Comparison of ENCODE assay signal across 13 cellular contexts in genomic region chr9:132026932-132027585, GRCh38. TPM values are rescaled to one million over a fixed set of nuclear protein-coding genes. Genes with fewer than 3 reads are reported as not detected.
DNase-seq lines count a peak whose midpoint lies in the region; TF ChIP-seq lines count a peak whose summit lies in the region.
"Had no signal": no experiment of that assay in that cellular context is flagged by ENCODE, and none has a peak within 500 bp of the region (broad histone marks: within the 10 kb centered on the region; RNA-seq: fewer than 3 reads in every experiment).

No MANE protein-coding gene starts in this region.

- DNase-seq in ELR (ENCODE audit: low read depth) (peak; percentile 97), PC-9 (peak; percentile 48 to 80), chondrocyte (ENCODE audit: low spot score) (no peak), mesendoderm (peak; percentile 90), inferior parietal cortex (ENCODE audit: extremely low spot score) (no peak), NCI-H748 (lab: John Stamatoyannopoulos, UW; ENCODE audit: unreplicated experiment) (no peak), NCI-H446 treated with DMSO at 0.1 percent for 48 hours (lab: John Stamatoyannopoulos, UW) (no peak), KBM-7 (no peak)
- DNase-seq: body of pancreas, Calu3, gastrocnemius medialis had no signal

- no peaks in the 10 kb centered on the region for H3K9me2 ChIP-seq in PC-9 (ENCODE audit: insufficient read depth)

- H3K36me3 ChIP-seq in PC-9 (ENCODE audit: low read depth), result no peaks in the 10 kb centered on the region
- H3K36me3 ChIP-seq in mesendoderm (ENCODE audit: control insufficient read depth, insufficient read depth, low read length), result no peaks in the 10 kb centered on the region
- H3K36me3 ChIP-seq: gastrocnemius medialis, suprapubic skin had no signal

- H3K9me3 Mint-ChIP-seq in chondrocyte (ENCODE audit: low read depth), result no peaks in the 10 kb centered on the region

- H3K27ac Mint-ChIP-seq in chondrocyte (ENCODE audit: unreplicated experiment), result peak overlapping the region; percentile 89
- H3K27ac Mint-ChIP-seq: progenitor cell of endocrine pancreas had no signal

- H3K4me1 ChIP-seq in PC-9 (replicated peaks; ENCODE audit: insufficient read depth), result peaks cover 34% of the 10 kb centered on the region
- H3K4me1 ChIP-seq in mesendoderm (ENCODE audit: control insufficient read depth, low read depth, low read length), result peaks cover 7% of the 10 kb centered on the region

- H3F3A ChIP-seq in PC-9 (ENCODE audit: insufficient read depth, low read depth), result 0 out of 2 replicates have a peak, but pooled peaks cover 5% of the 10 kb centered on the region

- H3K36me3 Mint-ChIP-seq in chondrocyte (ENCODE audit: low read depth), result no peaks in the 10 kb centered on the region

- H3K56ac ChIP-seq in mesendoderm (ENCODE audit: low read length), result no peak overlapping the region

- H3K23ac ChIP-seq in mesendoderm (ENCODE audit: low read length), result no peak overlapping the region

- H3K27me3 ChIP-seq in PC-9 (ENCODE audit: insufficient read depth, low read depth) (no peaks in the 10 kb centered on the region), mesendoderm (ENCODE audit: insufficient read depth, low read length, poor library complexity) (no peaks in the 10 kb centered on the region)
- H3K27me3 ChIP-seq: body of pancreas, gastrocnemius medialis, suprapubic skin had no signal

- H2BK5ac ChIP-seq in mesendoderm (ENCODE audit: low read length), result no peak overlapping the region

- no TSS peak for BruUV-seq in PC-9 (replicated peaks; lab: Mats Ljungman, UMichigan)

- H3K18ac ChIP-seq in mesendoderm (ENCODE audit: low read length), result no peak overlapping the region

- H3K9me3 ChIP-seq in PC-9 (ENCODE audit: insufficient read depth, low read depth), result no peaks in the 10 kb centered on the region
- H3K9me3 ChIP-seq: body of pancreas, gastrocnemius medialis, suprapubic skin had no signal

- TF ChIP-seq CTCF in PC-9 (conservative IDR thresholded peaks at IDR 0.05) (no peak), chondrocyte (IDR thresholded peaks at IDR 0.05) (no peak)

- H3K4me3 Mint-ChIP-seq in chondrocyte (ENCODE audit: unreplicated experiment), result no peak overlapping the region

- H3K27ac ChIP-seq in PC-9 (no peak overlapping the region), mesendoderm (ENCODE audit: low read depth, low read length) (peak overlapping the region; percentile 30)
- H3K27ac ChIP-seq: body of pancreas, gastrocnemius medialis, suprapubic skin had no signal

- no peaks in the 10 kb centered on the region for H3K27me3 Mint-ChIP-seq in chondrocyte (ENCODE audit: low read depth)
- H3K27me3 Mint-ChIP-seq: progenitor cell of endocrine pancreas had no signal

- peaks cover 26% of the 10 kb centered on the region for H3K79me1 ChIP-seq in mesendoderm (ENCODE audit: low read length)

- no peak overlapping the region for H2BK15ac ChIP-seq in mesendoderm (replicated peaks; ENCODE audit: low read depth)

- intact Hi-C loops in PC-9 (cut with micrococcal nuclease; ENCODE audit: unreplicated experiment), result no loop called here

- H3K4me2 ChIP-seq in PC-9 (peak overlapping the region; percentile 47), mesendoderm (ENCODE audit: low read length) (no peak overlapping the region)

- no peak overlapping the region for H4K5ac ChIP-seq in mesendoderm (ENCODE audit: low read length)

- POLR2A ChIA-PET in PC-9 (lab: Charles Lee; ENCODE audit: unreplicated experiment), result no interaction called here

- CTCF ChIA-PET in PC-9 (lab: Charles Lee), result no interaction called here

- H3K4ac ChIP-seq in mesendoderm (ENCODE audit: low read depth, low read length), result no peak overlapping the region

- peaks cover 24% of the 10 kb centered on the region for H3K79me2 ChIP-seq in PC-9 (ENCODE audit: low read depth)
- peaks cover 6% of the 10 kb centered on the region for H3K79me2 ChIP-seq in mesendoderm (ENCODE audit: control insufficient read depth, insufficient read depth, low read length)

- in situ Hi-C loops in KBM-7 (cut with MboI; ENCODE audit: low pct_unique_long_range_greater_than_20kb, low sequenced_read_pairs), result no loop called here

- peaks cover 49% of the 10 kb centered on the region for H3K4me1 Mint-ChIP-seq in chondrocyte (ENCODE audit: low read depth)

- H4K8ac ChIP-seq in mesendoderm (ENCODE audit: low read depth, low read length), result no peak overlapping the region

- peaks cover 24% of the 10 kb centered on the region; the same call in 1 of the 2 replicates for H4K20me1 ChIP-seq in PC-9 (ENCODE audit: insufficient read depth)

- no peak overlapping the region for H2AK5ac ChIP-seq in mesendoderm (ENCODE audit: low read length)

- no peak overlapping the region for H3K9ac ChIP-seq in mesendoderm (ENCODE audit: low read length)

- H2AFZ ChIP-seq in PC-9, result no peak overlapping the region

- WGBS in mesendoderm (ENCODE audit: extremely low coverage, insufficient coverage, low lambda C conversion rate), result no CpG with 5 or more reads among the region's 12 CpGs

- no peak overlapping the region for H2BK120ac ChIP-seq in mesendoderm (ENCODE audit: low read depth, low read length)

- H3K4me3 ChIP-seq in PC-9, result no peak overlapping the region
- no peak overlapping the region for H3K4me3 ChIP-seq in mesendoderm (ENCODE audit: low read length)
- H3K4me3 ChIP-seq: body of pancreas, gastrocnemius medialis, suprapubic skin had no signal

RNA-seq across cellular contexts. Expression of gene MED27, which starts 52.6 kb away (rescaled TPM):
- total RNA-seq in PC-9 (2021) (28.4 and 31.2 TPM in 2 replicates), chondrocyte (24.4 to 28.2 TPM (median 26.6 TPM) in 3 replicates)
- 34.9 TPM for polyA plus RNA-seq in mesendoderm (2013, experiment 1 of 2)
- 35.8 TPM for polyA plus RNA-seq in mesendoderm (2013, experiment 2 of 2)

Comparison
In these comparisons a context has a peak if more than half of its experiments do, and no peak if none do; other contexts are left out.
1. DNase-seq: peak in ELR (single experiment), PC-9 (2 of 2) and mesendoderm (single experiment); none in chondrocyte (single experiment), inferior parietal cortex (single experiment), NCI-H748 (single experiment), NCI-H446 treated with DMSO at 0.1 percent for 48 hours (single experiment) and KBM-7 (single experiment).